ENCODE assay signal across 8 cellular contexts in the genomic region with DNA sequence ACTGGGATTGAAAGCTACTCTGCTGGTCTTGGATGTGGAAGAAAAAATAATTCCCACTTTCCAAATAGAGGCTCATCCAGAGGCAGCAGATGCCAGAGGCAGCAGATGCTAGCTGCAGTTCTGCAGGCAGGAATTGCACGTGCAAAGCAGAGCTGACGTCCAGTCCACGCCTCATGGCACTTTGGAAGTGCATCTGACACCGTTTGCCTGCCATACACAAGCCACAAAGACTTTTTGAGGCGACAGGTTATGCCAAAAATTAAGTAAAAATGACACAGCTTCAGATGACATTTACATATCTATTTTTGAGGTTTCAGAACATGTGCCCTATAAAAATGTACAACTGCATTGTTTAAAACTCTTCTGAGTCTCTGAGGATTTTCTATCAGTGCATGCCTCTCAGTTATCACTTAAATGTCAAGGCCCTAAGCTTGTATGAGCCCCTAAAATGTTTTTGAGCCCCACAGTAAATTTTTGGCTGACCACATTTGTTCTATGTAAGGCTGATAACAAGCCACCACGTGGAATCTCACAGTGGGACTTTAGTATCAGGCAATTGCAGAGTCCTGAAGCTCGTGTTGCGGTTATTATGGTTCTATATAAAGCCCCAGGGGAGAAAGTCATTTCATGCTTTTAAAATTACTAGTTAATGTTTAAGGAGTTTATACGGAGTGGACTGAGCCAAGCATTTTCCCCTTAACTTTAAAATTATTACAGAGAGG.
DNase-seq lines count a peak whose midpoint lies in the region; ATAC-seq and TF ChIP-seq lines count a peak whose summit lies in the region.

No MANE protein-coding gene starts in this region.

- intact Hi-C loops in right lobe of liver (cut with DNase I) = no loop called here

- H3K4me3 ChIP-seq in SK-N-MC = peak overlapping the region; percentile 45
- H3K4me3 ChIP-seq in right lobe of liver = no peak overlapping the region

- peak overlapping the region; percentile 26 for H3K4me3 Mint-ChIP-seq in activated T-cell treated with anti-CD3 and anti-CD28 coated beads, Interleukin-2, amount 50 U/mL, for 4 hours

- no peaks in the 10 kb centered on the region for H3K27me3 Mint-ChIP-seq in activated T-cell treated with anti-CD3 and anti-CD28 coated beads, Interleukin-2, amount 50 U/mL, for 4 hours (ENCODE audit: low read depth)

- no peak for TF ChIP-seq POLR2A in right lobe of liver (IDR thresholded peaks at IDR 0.05)

- H3K27ac ChIP-seq in SK-N-MC = peak overlapping the region; percentile 92; the same call in 1 of the 2 replicates
- no peak overlapping the region for H3K27ac ChIP-seq in right lobe of liver

- peak; percentile 36 to 50 for ATAC-seq in activated T-cell treated with anti-CD3 and anti-CD28 coated beads, Interleukin-2, amount 50 U/mL, for 4 hours
- ATAC-seq in HG02970 (IDR thresholded peaks at IDR 0.05; ENCODE audit: low FRiP score, unreplicated experiment) (peak; percentile 84), right lobe of liver (no peak)

- no peak overlapping the region for H3K9ac ChIP-seq in SK-N-MC (ENCODE audit: insufficient read length)

- H3K4me1 ChIP-seq in right lobe of liver = peaks cover 0 to under 1% (median 0%) of the 10 kb centered on the region in 4 donors

- H3K36me3 ChIP-seq in SK-N-MC (ENCODE audit: insufficient read depth, low read length) (peaks cover 6% of the 10 kb centered on the region; the same call in 1 of the 2 replicates), right lobe of liver (no peaks in the 10 kb centered on the region)

- no peaks in the 10 kb centered on the region for H3K27me3 ChIP-seq in right lobe of liver

- H3K9me3 ChIP-seq in SK-N-MC (ENCODE audit: low read depth, low read length) (no peaks in the 10 kb centered on the region), right lobe of liver (no peaks in the 10 kb centered on the region)

- peaks cover 9% of the 10 kb centered on the region for H3K9me3 Mint-ChIP-seq in activated T-cell treated with anti-CD3 and anti-CD28 coated beads, Interleukin-2, amount 50 U/mL, for 4 hours

- 70% methylated on average over 9 of the region's 9 CpGs for WGBS in right lobe of liver (ENCODE audit: insufficient coverage, low coverage, low lambda C conversion rate, missing lambda C conversion rate)

- peaks cover 10% of the 10 kb centered on the region for H3K36me3 Mint-ChIP-seq in activated T-cell treated with anti-CD3 and anti-CD28 coated beads, Interleukin-2, amount 50 U/mL, for 4 hours (ENCODE audit: insufficient read depth)

- no peak for DNase-seq in activated T-cell treated with anti-CD3 and anti-CD28 coated beads, Interleukin-2, amount 50 U/mL, for 4 hours
- DNase-seq in activated T-cell treated with anti-CD3 and anti-CD28 coated beads, Interleukin-2, amount 50 U/mL, for 1 hour = no peak
- peak; percentile 89 for DNase-seq in SK-N-MC (ENCODE audit: low read depth, low spot score)
- DNase-seq in islet precursor cell = peak; percentile 61
- no peak for DNase-seq in NCI-H2171 (lab: John Stamatoyannopoulos, UW)
- no peak for DNase-seq in hepatic stellate cell (ENCODE audit: low spot score)
- no peak for DNase-seq in right lobe of liver

- TF ChIP-seq CTCF in right lobe of liver (IDR thresholded peaks at IDR 0.05) = no peak

- peaks cover 62% of the 10 kb centered on the region for H3K4me1 Mint-ChIP-seq in activated T-cell treated with anti-CD3 and anti-CD28 coated beads, Interleukin-2, amount 50 U/mL, for 4 hours (ENCODE audit: low read depth)

Comparison
In these comparisons a context has a peak if more than half of its experiments do, and no peak if none do; other contexts are left out.
1. ATAC-seq: peak in activated T-cell treated with anti-CD3 and anti-CD28 coated beads, Interleukin-2, amount 50 U/mL, for 4 hours (2 of 2) and HG02970 (single experiment); none in right lobe of liver (0 of 4).
2. DNase-seq: peak in SK-N-MC (single experiment) and islet precursor cell (single experiment); none in activated T-cell treated with anti-CD3 and anti-CD28 coated beads, Interleukin-2, amount 50 U/mL, for 4 hours (single experiment), activated T-cell treated with anti-CD3 and anti-CD28 coated beads, Interleukin-2, amount 50 U/mL, for 1 hour (single experiment), NCI-H2171 (single experiment), hepatic stellate cell (single experiment) and right lobe of liver (0 of 3).